25 cellular contexts compared by ENCODE assay signal in genomic region chr6:113160716-113161115, GRCh38.
"Had no signal": no experiment of that assay in that cellular context is flagged by ENCODE, and none has a peak within 500 bp of the region (broad histone marks: within the 10 kb centered on the region; RNA-seq: fewer than 3 reads in every experiment).

No MANE protein-coding gene starts in this region.

- H3K4me2 ChIP-seq: neural progenitor cell had no signal

- H3K4me3 ChIP-seq: body of pancreas, cardiac muscle cell, heart left ventricle, mucosa of descending colon, neural progenitor cell, ovary, prostate gland, thyroid gland had no signal

- H3K4me1 Mint-ChIP-seq: activated CD4-positive, alpha-beta memory T cell treated with anti-CD3 and anti-CD28 coated beads, Interleukin-2, amount 10 ng/mL, durations not matched to agents 7 days and 5 days; activated naive CD4-positive, alpha-beta T cell treated with anti-CD3 and anti-CD28 coated beads, Interleukin-2, amount 10 ng/mL, durations not matched to agents 7 days and 5 days; memory B cell; naive thymus-derived CD4-positive, alpha-beta T cell; neural progenitor cell had no signal

- ATAC-seq: activated T-cell treated with anti-CD3 and anti-CD28 coated beads, Interleukin-2, amount 50 U/mL, for 72 hours; body of pancreas; heart left ventricle; left cardiac atrium; mucosa of descending colon; naive thymus-derived CD4-positive, alpha-beta T cell had no signal

- H3K9me3 ChIP-seq: body of pancreas, heart left ventricle, mucosa of descending colon, ovary, prostate gland, thyroid gland had no signal

- H3K27me3 Mint-ChIP-seq: activated CD4-positive, alpha-beta memory T cell treated with anti-CD3 and anti-CD28 coated beads, Interleukin-2, amount 10 ng/mL, durations not matched to agents 7 days and 5 days; activated naive CD4-positive, alpha-beta T cell treated with anti-CD3 and anti-CD28 coated beads, Interleukin-2, amount 10 ng/mL, durations not matched to agents 7 days and 5 days; dendritic cell treated with granulocyte-macrophage colony-stimulating factor and Interleukin-4, amounts not matched to agents 40 ng/mL and 50 ng/mL, for 4 days; naive thymus-derived CD4-positive, alpha-beta T cell; stimulated activated naive CD8-positive, alpha-beta T cell treated with anti-CD3 and anti-CD28 coated beads, Interleukin-15, Interleukin-2, amounts not matched to agents 100 ng/mL and 50 ng/mL, for 24 hours had no signal

- H2AFZ ChIP-seq: neural progenitor cell had no signal

- H3K4me1 ChIP-seq: heart left ventricle, neural progenitor cell, prostate gland, thyroid gland had no signal

- H3K27ac ChIP-seq: body of pancreas, cardiac muscle cell, heart left ventricle, neural progenitor cell, ovary, prostate gland, thyroid gland had no signal

- H3K4me3 Mint-ChIP-seq: activated CD4-positive, alpha-beta memory T cell treated with anti-CD3 and anti-CD28 coated beads, Interleukin-2, amount 10 ng/mL, durations not matched to agents 7 days and 5 days; activated naive CD4-positive, alpha-beta T cell treated with anti-CD3 and anti-CD28 coated beads, Interleukin-2, amount 10 ng/mL, durations not matched to agents 7 days and 5 days; activated T-cell treated with anti-CD3 and anti-CD28 coated beads, Interleukin-2, amount 50 U/mL, for 72 hours; dendritic cell treated with granulocyte-macrophage colony-stimulating factor and Interleukin-4, amounts not matched to agents 40 ng/mL and 50 ng/mL, for 4 days; memory B cell; naive thymus-derived CD4-positive, alpha-beta T cell; neural progenitor cell; stimulated activated naive CD8-positive, alpha-beta T cell treated with anti-CD3 and anti-CD28 coated beads, Interleukin-15, Interleukin-2, amounts not matched to agents 100 ng/mL and 50 ng/mL, for 24 hours; T-helper 1 cell treated with Interleukin-12 subunit alpha and Interleukin-12 subunit beta and Interleukin-4 antibody, amounts not matched to agents 30 μg/mL and 1 μg/mL, for 36 hours had no signal

- H3K9me3 Mint-ChIP-seq: activated CD4-positive, alpha-beta memory T cell treated with anti-CD3 and anti-CD28 coated beads, Interleukin-2, amount 10 ng/mL, durations not matched to agents 7 days and 5 days; dendritic cell treated with granulocyte-macrophage colony-stimulating factor and Interleukin-4, amounts not matched to agents 40 ng/mL and 50 ng/mL, for 4 days; memory B cell; neural progenitor cell; T-helper 1 cell treated with Interleukin-12 subunit alpha and Interleukin-12 subunit beta and Interleukin-4 antibody, amounts not matched to agents 30 μg/mL and 1 μg/mL, for 36 hours had no signal

- H3K9ac ChIP-seq: neural progenitor cell had no signal

- DNase-seq: activated CD4-positive, alpha-beta memory T cell treated with anti-CD3 and anti-CD28 coated beads, Interleukin-2, amount 10 ng/mL, durations not matched to agents 7 days and 5 days; activated CD4-positive, alpha-beta T cell treated with anti-CD3 and anti-CD28 coated beads for 48 hours; activated effector memory CD4-positive, alpha-beta T cell treated with anti-CD3 and anti-CD28 coated beads, Interleukin-2, amount 50 U/mL, for 16 hours; activated naive CD4-positive, alpha-beta T cell treated with anti-CD3 and anti-CD28 coated beads, Interleukin-2, amount 10 ng/mL, durations not matched to agents 7 days and 5 days; activated T-cell treated with anti-CD3 and anti-CD28 coated beads, Interleukin-2, amount 50 U/mL, for 72 hours; anterior cingulate cortex; body of pancreas; effector CD4-positive, alpha-beta T cell; heart left ventricle; islet precursor cell; left cardiac atrium; mucosa of descending colon; naive thymus-derived CD4-positive, alpha-beta T cell; ovary; stimulated activated CD4-positive, alpha-beta T cell treated with anti-CD3 and anti-CD28 coated beads, Interleukin-1b, Interleukin-23, amount 100 ng/mL, for 48 hours; substantia nigra; T1000; thyroid gland had no signal

- H3K27ac Mint-ChIP-seq: activated CD4-positive, alpha-beta memory T cell treated with anti-CD3 and anti-CD28 coated beads, Interleukin-2, amount 10 ng/mL, durations not matched to agents 7 days and 5 days; activated naive CD4-positive, alpha-beta T cell treated with anti-CD3 and anti-CD28 coated beads, Interleukin-2, amount 10 ng/mL, durations not matched to agents 7 days and 5 days; activated T-cell treated with anti-CD3 and anti-CD28 coated beads, Interleukin-2, amount 50 U/mL, for 72 hours; dendritic cell treated with granulocyte-macrophage colony-stimulating factor and Interleukin-4, amounts not matched to agents 40 ng/mL and 50 ng/mL, for 4 days; memory B cell; naive thymus-derived CD4-positive, alpha-beta T cell; neural progenitor cell; stimulated activated naive CD8-positive, alpha-beta T cell treated with anti-CD3 and anti-CD28 coated beads, Interleukin-15, Interleukin-2, amounts not matched to agents 100 ng/mL and 50 ng/mL, for 24 hours; T-helper 1 cell treated with Interleukin-12 subunit alpha and Interleukin-12 subunit beta and Interleukin-4 antibody, amounts not matched to agents 30 μg/mL and 1 μg/mL, for 36 hours had no signal

- H3K36me3 Mint-ChIP-seq: activated naive CD4-positive, alpha-beta T cell treated with anti-CD3 and anti-CD28 coated beads, Interleukin-2, amount 10 ng/mL, durations not matched to agents 7 days and 5 days; memory B cell; naive thymus-derived CD4-positive, alpha-beta T cell; neural progenitor cell had no signal

- H3K36me3 ChIP-seq: cardiac muscle cell, heart left ventricle, neural progenitor cell, ovary, prostate gland, thyroid gland had no signal

- H3K27me3 ChIP-seq: body of pancreas, cardiac muscle cell, heart left ventricle, neural progenitor cell, ovary, thyroid gland had no signal
